Comparison of ENCODE assay signal across 8 cellular contexts in genomic region chr12:113339540-113339939, GRCh38.
"Had no signal": no experiment of that assay in that cellular context is flagged by ENCODE, and none has a peak within 500 bp of the region (broad histone marks: within the 10 kb centered on the region; RNA-seq: fewer than 3 reads in every experiment).

No MANE protein-coding gene starts in this region.

- ATAC-seq: GM12878 had no signal

- DNase-seq: GDM1, GF-D8 had no signal

- H3K4me3 ChIP-seq: GM12878 had no signal

- FAIRE-seq: G401.6, GM12878, GM12891, GM12892, GM18507, GM19239 had no signal
